ENCODE assay signal across 18 cellular contexts in the genomic region with DNA sequence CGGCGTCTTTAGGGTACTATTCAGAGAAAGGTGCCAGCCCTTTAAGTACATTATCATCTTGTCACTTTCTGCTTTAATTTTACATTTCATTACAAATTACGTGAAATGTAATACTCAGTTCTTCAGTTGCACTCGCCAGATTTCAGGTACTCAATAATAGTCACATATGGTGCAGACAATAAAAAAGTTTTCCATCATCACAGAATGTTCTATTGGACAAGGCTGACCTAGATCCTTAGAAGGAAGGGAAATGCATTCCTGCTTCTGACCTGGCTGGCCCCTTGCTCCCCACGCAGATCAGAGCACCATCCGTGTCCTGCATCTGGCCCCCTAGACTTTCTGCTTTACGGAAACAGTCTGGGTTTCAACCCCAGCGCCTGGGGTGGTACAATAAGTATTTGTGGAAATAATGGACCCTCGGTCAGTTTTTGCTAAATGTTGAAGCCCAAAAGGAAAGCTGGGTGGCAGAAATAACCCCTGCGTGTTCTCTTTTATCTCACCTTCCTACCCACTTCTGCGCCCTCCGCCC. TPM values are rescaled to one million over a fixed set of nuclear protein-coding genes. Genes with fewer than 3 reads are reported as not detected.
DNase-seq lines count a peak whose midpoint lies in the region; ATAC-seq, FAIRE-seq and TF ChIP-seq lines count a peak whose summit lies in the region.
"Had no signal": no experiment of that assay in that cellular context is flagged by ENCODE, and none has a peak within 500 bp of the region (broad histone marks: within the 10 kb centered on the region; RNA-seq: fewer than 3 reads in every experiment).

No MANE protein-coding gene starts in this region.

- no peak overlapping the region for H3K9ac ChIP-seq in astrocyte (ENCODE audit: low read length)

- H4K20me1 ChIP-seq in astrocyte (ENCODE audit: insufficient read depth, low read length), result no peaks in the 10 kb centered on the region

- H3K4me3 ChIP-seq in CD8-positive, alpha-beta T cell (ENCODE audit: low read depth, low read length), result no peak overlapping the region
- H3K4me3 ChIP-seq in astrocyte (ENCODE audit: insufficient read depth, low read depth, low read length) (no peak overlapping the region), tibial artery (no peak overlapping the region)
- H3K4me3 ChIP-seq: K562 had no signal

- no peak overlapping the region for H3K27ac Mint-ChIP-seq in CD8-positive, alpha-beta T cell
- no peak overlapping the region for H3K27ac Mint-ChIP-seq in astrocyte (ENCODE audit: unreplicated experiment)
- H3K27ac Mint-ChIP-seq in nephron, result no peak overlapping the region

- intact Hi-C loops in CD8-positive, alpha-beta T cell (cut with DNase I, micrococcal nuclease), result no loop called here
- intact Hi-C loops in tibial artery (cut with DNase I; ENCODE audit: low total_unique reads), result no loop called here

- H3K27ac ChIP-seq in C4-2B (peak overlapping the region; percentile 68; the same call in 1 of the 2 replicates), astrocyte (ENCODE audit: low read depth, low read length) (no peak overlapping the region), tibial artery (no peak overlapping the region)
- H3K27ac ChIP-seq in CD8-positive, alpha-beta T cell (ENCODE audit: low read depth, low read length), result no peak overlapping the region
- H3K27ac ChIP-seq: SJSA1 had no signal

- POLR2A ChIA-PET in CD8-positive, alpha-beta T cell (lab: Charles Lee), result no interaction called here

- H3K4me1 ChIP-seq in CD8-positive, alpha-beta T cell (ENCODE audit: insufficient read depth, low read length), result peaks cover 3% of the 10 kb centered on the region
- H3K4me1 ChIP-seq in astrocyte (ENCODE audit: insufficient read depth, low read length), result no peaks in the 10 kb centered on the region
- H3K4me1 ChIP-seq in tibial artery, result peaks cover 0 to 13% (median 9%) of the 10 kb centered on the region in 4 donors

- no peak for DNase-seq in CD8-positive, alpha-beta T cell
- DNase-seq in astrocyte (ENCODE audit: low read depth) (no peak), NCI-H82 (lab: John Stamatoyannopoulos, UW) (no peak), tibial artery (no peak), mucosa of gallbladder (ENCODE audit: low spot score) (no peak)
- DNase-seq: activated CD4-positive, alpha-beta T cell treated with anti-CD3 and anti-CD28 coated beads for 4 hours; DMS 273 treated with DMSO at 0.1 percent for 48 hours; GDM1; NCI-H187; NCI-H2227 treated with DMSO at 0.1 percent for 48 hours; occipital lobe; stimulated activated naive CD8-positive, alpha-beta T cell treated with anti-CD3 and anti-CD28 coated beads, Interleukin-15, Interleukin-2, amounts not matched to agents 100 U/mL and 50 U/mL, for 24 hours had no signal

- H3K36me3 ChIP-seq in CD8-positive, alpha-beta T cell (ENCODE audit: insufficient read depth, low read length), result no peaks in the 10 kb centered on the region
- H3K36me3 ChIP-seq in astrocyte (ENCODE audit: insufficient read depth, low read length), result no peaks in the 10 kb centered on the region
- no peaks in the 10 kb centered on the region for H3K36me3 ChIP-seq in tibial artery
- H3K36me3 ChIP-seq: SJSA1 had no signal

- FAIRE-seq in astrocyte (lab: Jason Lieb, UNC), result no peak
- FAIRE-seq: endometrium, K562 had no signal

- H3K27me3 ChIP-seq in CD8-positive, alpha-beta T cell (ENCODE audit: insufficient read depth, low read length), result peaks cover 10% of the 10 kb centered on the region
- H3K27me3 ChIP-seq in astrocyte (ENCODE audit: insufficient read depth, low read length) (peaks cover 64% of the 10 kb centered on the region), tibial artery (peaks cover 0 to 61% of the 10 kb centered on the region in 2 donors)

- CTCF ChIA-PET in CD8-positive, alpha-beta T cell (lab: Charles Lee), result no interaction called here

- no peaks in the 10 kb centered on the region for H3K9me3 Mint-ChIP-seq in CD8-positive, alpha-beta T cell
- H3K9me3 Mint-ChIP-seq in astrocyte (ENCODE audit: unreplicated experiment) (peaks cover 6% of the 10 kb centered on the region), nephron (no peaks in the 10 kb centered on the region)

- no peak overlapping the region for H3K4me2 ChIP-seq in astrocyte (ENCODE audit: low read length)

- H3K4me1 Mint-ChIP-seq in CD8-positive, alpha-beta T cell (ENCODE audit: low read depth), result peaks cover 8% of the 10 kb centered on the region
- H3K4me1 Mint-ChIP-seq in astrocyte (ENCODE audit: low read depth, unreplicated experiment) (peaks cover 2% of the 10 kb centered on the region), nephron (no peaks in the 10 kb centered on the region)

- peaks cover 59% of the 10 kb centered on the region for H3K27me3 Mint-ChIP-seq in CD8-positive, alpha-beta T cell (ENCODE audit: low read depth)
- peaks cover 69% of the 10 kb centered on the region for H3K27me3 Mint-ChIP-seq in astrocyte (ENCODE audit: low read depth, unreplicated experiment)
- H3K27me3 Mint-ChIP-seq in nephron (ENCODE audit: low read depth), result peaks cover 88% of the 10 kb centered on the region

- ATAC-seq in CD8-positive, alpha-beta T cell, result no peak
- ATAC-seq: K562 had no signal

- no peak overlapping the region for H2AFZ ChIP-seq in astrocyte (ENCODE audit: low read depth, low read length)

- H3K79me2 ChIP-seq in astrocyte (ENCODE audit: insufficient read depth, low read length), result no peaks in the 10 kb centered on the region

- H3K9me3 ChIP-seq in CD8-positive, alpha-beta T cell (ENCODE audit: low read length), result no peaks in the 10 kb centered on the region
- H3K9me3 ChIP-seq in astrocyte (ENCODE audit: insufficient read depth, low read depth, low read length) (no peaks in the 10 kb centered on the region), tibial artery (no peaks in the 10 kb centered on the region)
- H3K9me3 ChIP-seq: SJSA1 had no signal

- TF ChIP-seq CTCF in C4-2B (conservative IDR thresholded peaks at IDR 0.05) (no peak), astrocyte (IDR thresholded peaks at IDR 0.05; ENCODE audit: insufficient read depth, low read depth, low read length) (no peak), nephron (IDR thresholded peaks at IDR 0.05; ENCODE audit: unreplicated experiment in 3 of 3) (no peak), tibial artery (IDR thresholded peaks at IDR 0.05) (no peak)
- no peak for TF ChIP-seq CTCF in CD8-positive, alpha-beta T cell (IDR thresholded peaks at IDR 0.05)

- peak overlapping the region; percentile 23 for H3K4me3 Mint-ChIP-seq in CD8-positive, alpha-beta T cell
- H3K4me3 Mint-ChIP-seq in astrocyte (ENCODE audit: unreplicated experiment) (peak overlapping the region; percentile 62), nephron (peak overlapping the region; percentile 41 to 75 (median 67))

- no peaks in the 10 kb centered on the region for H3K36me3 Mint-ChIP-seq in CD8-positive, alpha-beta T cell
- H3K36me3 Mint-ChIP-seq in astrocyte (ENCODE audit: low read depth, unreplicated experiment) (no peaks in the 10 kb centered on the region), nephron (ENCODE audit: low read depth) (no peaks in the 10 kb centered on the region)

RNA-seq across cellular contexts. Expression of a gene that starts 0.7 kb away (rescaled TPM):
- not detected for total RNA-seq in CD8-positive, alpha-beta T cell
- total RNA-seq in astrocyte (0.84 and 1.0 TPM in 2 replicates), mucosa of gallbladder (34.2 TPM)
- total RNA-seq: SJSA1 had no signal

RNA-seq across cellular contexts. Expression of a gene that starts 20.0 kb away (rescaled TPM):
- 10 to 100 TPM; 31.0 to 33.9 TPM for total RNA-seq in CD8-positive, alpha-beta T cell
- 149 and 151 TPM in 2 replicates for total RNA-seq in astrocyte
- 55.6 TPM for total RNA-seq in mucosa of gallbladder

RNA-seq across cellular contexts. Expression of a gene that starts 40.7 kb away (rescaled TPM):
- total RNA-seq in CD8-positive, alpha-beta T cell, result not detected
- total RNA-seq in astrocyte (not detected in 2 replicates), mucosa of gallbladder (not detected)
- total RNA-seq: K562, kidney epithelial cell, occipital lobe, SJSA1 had no signal

Comparison
In these comparisons a context has a peak if more than half of its experiments do, and no peak if none do; other contexts are left out.
1. RNA of a gene that starts 0.7 kb away (total RNA-seq): 34.2 TPM in mucosa of gallbladder (single experiment); 0.84 to 1.0 TPM in astrocyte and not detected in CD8-positive, alpha-beta T cell; every median in the first group is over 10 times any median in the second.
2. Peak in every context shown above with its lines, with median percentiles within 50 percentile points of each other: H3K4me3 Mint-ChIP-seq.